Comparison of ENCODE assay signal across 27 cellular contexts in the genomic region with DNA sequence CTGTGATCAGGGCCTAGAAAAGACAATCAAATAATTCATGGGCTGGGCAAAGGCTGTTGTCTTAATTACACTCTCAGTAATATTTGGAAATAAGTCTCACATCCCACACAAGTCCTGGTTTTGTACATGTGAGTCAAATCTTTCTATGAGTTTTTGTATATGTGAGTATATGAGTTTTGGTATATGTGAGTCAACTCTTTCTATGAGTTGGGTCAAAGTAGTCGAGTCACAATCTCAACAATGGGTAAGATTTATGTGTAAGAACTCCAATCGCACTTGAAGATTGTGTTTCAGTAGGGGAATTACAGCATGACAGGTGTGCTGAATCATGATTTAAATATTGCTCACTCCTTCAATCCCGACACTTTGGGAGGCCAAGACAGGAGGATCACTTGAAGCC.
A peak's percentile ranks its signal among the peaks of the same experiment; 100 is the strongest.
DNase-seq lines count a peak whose midpoint lies in the region; ATAC-seq, FAIRE-seq and TF ChIP-seq lines count a peak whose summit lies in the region.
"Had no signal": no experiment of that assay in that cellular context is flagged by ENCODE, and none has a peak within 500 bp of the region (broad histone marks: within the 10 kb centered on the region; RNA-seq: fewer than 3 reads in every experiment).

No MANE protein-coding gene starts in this region.

- no peak overlapping the region for H3K4me3 ChIP-seq in bronchial epithelial cell (ENCODE audit: low read depth, low read length)
- H3K4me3 ChIP-seq: BLaER1, GM12878 had no signal

- no peak for TF ChIP-seq CTCF in bronchial epithelial cell (IDR thresholded peaks at IDR 0.05; ENCODE audit: insufficient read depth, low read length, severe bottlenecking)

- no peak overlapping the region for H3K27ac Mint-ChIP-seq in activated CD4-positive, alpha-beta T cell treated with anti-CD3 and anti-CD28 coated beads for 36 hours
- no peak overlapping the region for H3K27ac Mint-ChIP-seq in stimulated activated effector memory CD8-positive, alpha-beta T cell treated with anti-CD3 and anti-CD28 coated beads, Interleukin-12 subunit alpha, Interleukin-12 subunit beta, amount 100 ng/mL, for 72 hours
- H3K27ac Mint-ChIP-seq: CD14-positive monocyte; CD4-positive, alpha-beta memory T cell; CD4-positive, CD25-positive, alpha-beta regulatory T cell; CD8-positive, alpha-beta memory T cell had no signal

- no peak for DNase-seq in activated CD4-positive, alpha-beta T cell treated with anti-CD3 and anti-CD28 coated beads for 36 hours
- no peak for DNase-seq in activated CD4-positive, alpha-beta T cell treated with anti-CD3 and anti-CD28 coated beads for 4 hours
- peak; percentile 18 for DNase-seq in bronchial epithelial cell (ENCODE audit: low read depth)
- DNase-seq in stimulated activated effector memory CD8-positive, alpha-beta T cell treated with anti-CD3 and anti-CD28 coated beads, Interleukin-12 subunit alpha, Interleukin-12 subunit beta, amount 100 ng/mL, for 72 hours (ENCODE audit: low spot score in 2 of 2), result no peak
- DNase-seq in NCI-H526 (lab: John Stamatoyannopoulos, UW), result no peak
- no peak for DNase-seq in anterior cingulate cortex (lab: John Stamatoyannopoulos, UW)
- DNase-seq: 8988T; ACHN; BE2C; C1 segment of cervical spinal cord; CD4-positive, alpha-beta memory T cell; CD4-positive, CD25-positive, alpha-beta regulatory T cell; CD8-positive, alpha-beta memory T cell; COR-L47; DMS 273 treated with DMSO at 0.1 percent for 48 hours; DMS153; DMS53; DMS79; DND-41; EL; GDM1 had no signal

- FAIRE-seq in bronchial epithelial cell (lab: Jason Lieb, UNC), result no peak
- FAIRE-seq: A204.1, GM12878, GM12892, GM18507 had no signal

- CTCF ChIA-PET in activated CD4-positive, alpha-beta T cell treated with anti-CD3 and anti-CD28 coated beads for 36 hours (lab: Charles Lee), result no interaction called here

- peaks cover 3% of the 10 kb centered on the region for H3K27me3 Mint-ChIP-seq in activated CD4-positive, alpha-beta T cell treated with anti-CD3 and anti-CD28 coated beads for 36 hours
- H3K27me3 Mint-ChIP-seq: CD4-positive, alpha-beta memory T cell; CD4-positive, CD25-positive, alpha-beta regulatory T cell; CD8-positive, alpha-beta memory T cell had no signal

- no peak overlapping the region for H3K4me3 Mint-ChIP-seq in activated CD4-positive, alpha-beta T cell treated with anti-CD3 and anti-CD28 coated beads for 36 hours
- H3K4me3 Mint-ChIP-seq in stimulated activated effector memory CD8-positive, alpha-beta T cell treated with anti-CD3 and anti-CD28 coated beads, Interleukin-12 subunit alpha, Interleukin-12 subunit beta, amount 100 ng/mL, for 72 hours, result no peak overlapping the region
- H3K4me3 Mint-ChIP-seq: CD14-positive monocyte; CD4-positive, alpha-beta memory T cell; CD4-positive, CD25-positive, alpha-beta regulatory T cell; CD8-positive, alpha-beta memory T cell had no signal

- H3K27me3 ChIP-seq in bronchial epithelial cell (ENCODE audit: control insufficient read depth, insufficient read depth, low read length), result no peaks in the 10 kb centered on the region
- H3K27me3 ChIP-seq: BE2C, BLaER1 had no signal

- POLR2A ChIA-PET in activated CD4-positive, alpha-beta T cell treated with anti-CD3 and anti-CD28 coated beads for 36 hours (lab: Charles Lee), result no interaction called here

- H3K36me3 Mint-ChIP-seq in activated CD4-positive, alpha-beta T cell treated with anti-CD3 and anti-CD28 coated beads for 36 hours (ENCODE audit: low read depth), result no peaks in the 10 kb centered on the region
- no peaks in the 10 kb centered on the region for H3K36me3 Mint-ChIP-seq in stimulated activated effector memory CD8-positive, alpha-beta T cell treated with anti-CD3 and anti-CD28 coated beads, Interleukin-12 subunit alpha, Interleukin-12 subunit beta, amount 100 ng/mL, for 72 hours
- H3K36me3 Mint-ChIP-seq: CD14-positive monocyte; CD4-positive, alpha-beta memory T cell; CD4-positive, CD25-positive, alpha-beta regulatory T cell; CD8-positive, alpha-beta memory T cell had no signal

- no peaks in the 10 kb centered on the region for H3K9me3 Mint-ChIP-seq in activated CD4-positive, alpha-beta T cell treated with anti-CD3 and anti-CD28 coated beads for 36 hours (ENCODE audit: low read depth)
- peaks cover 2% of the 10 kb centered on the region for H3K9me3 Mint-ChIP-seq in stimulated activated effector memory CD8-positive, alpha-beta T cell treated with anti-CD3 and anti-CD28 coated beads, Interleukin-12 subunit alpha, Interleukin-12 subunit beta, amount 100 ng/mL, for 72 hours
- H3K9me3 Mint-ChIP-seq: CD4-positive, alpha-beta memory T cell; CD8-positive, alpha-beta memory T cell had no signal

- intact Hi-C loops in activated CD4-positive, alpha-beta T cell treated with anti-CD3 and anti-CD28 coated beads for 36 hours (cut with DNase I, micrococcal nuclease), result loop anchor here (2.0 to 10.0 kb wide), 3 partner anchors 25 to 357 kb away; no protein-coding TSS in a partner anchor

- no peaks in the 10 kb centered on the region for H3K36me3 ChIP-seq in bronchial epithelial cell (ENCODE audit: control insufficient read depth, insufficient read depth, low read length)
- H3K36me3 ChIP-seq: BE2C, BLaER1 had no signal

- H3K4me1 Mint-ChIP-seq in activated CD4-positive, alpha-beta T cell treated with anti-CD3 and anti-CD28 coated beads for 36 hours, result peaks cover 4% of the 10 kb centered on the region
- H3K4me1 Mint-ChIP-seq in stimulated activated effector memory CD8-positive, alpha-beta T cell treated with anti-CD3 and anti-CD28 coated beads, Interleukin-12 subunit alpha, Interleukin-12 subunit beta, amount 100 ng/mL, for 72 hours, result no peaks in the 10 kb centered on the region
- H3K4me1 Mint-ChIP-seq: CD14-positive monocyte; CD4-positive, alpha-beta memory T cell; CD4-positive, CD25-positive, alpha-beta regulatory T cell; CD8-positive, alpha-beta memory T cell had no signal

- ATAC-seq in activated CD4-positive, alpha-beta T cell treated with anti-CD3 and anti-CD28 coated beads for 36 hours, result peak; percentile 57
- peak; percentile 78 for ATAC-seq in stimulated activated effector memory CD8-positive, alpha-beta T cell treated with anti-CD3 and anti-CD28 coated beads, Interleukin-12 subunit alpha, Interleukin-12 subunit beta, amount 100 ng/mL, for 72 hours
- ATAC-seq: GM12878 had no signal
